ENCODE assay signal across 12 cellular contexts in genomic region chr3:127655641-127656040, GRCh38. TPM values are rescaled to one million over a fixed set of nuclear protein-coding genes. Genes with fewer than 3 reads are reported as not detected.
DNase-seq lines count a peak whose midpoint lies in the region; ATAC-seq and TF ChIP-seq lines count a peak whose summit lies in the region.
"Had no signal": no experiment of that assay in that cellular context is flagged by ENCODE, and none has a peak within 500 bp of the region (broad histone marks: within the 10 kb centered on the region; RNA-seq: fewer than 3 reads in every experiment).

No MANE protein-coding gene starts in this region.

- no peak overlapping the region for H3K27ac Mint-ChIP-seq in activated T-helper 17 cell treated with anti-CD3 and anti-CD28 coated beads, Interleukin-2, amount 50 U/mL, for 72 hours
- H3K27ac Mint-ChIP-seq: activated naive CD4-positive, alpha-beta T cell treated with anti-CD3 and anti-CD28 coated beads, Interleukin-2, amount 50 U/mL, for 24 hours; naive thymus-derived CD4-positive, alpha-beta T cell had no signal

- H3K4me1 Mint-ChIP-seq in activated T-helper 17 cell treated with anti-CD3 and anti-CD28 coated beads, Interleukin-2, amount 50 U/mL, for 72 hours, result no peaks in the 10 kb centered on the region
- H3K4me1 Mint-ChIP-seq: activated naive CD4-positive, alpha-beta T cell treated with anti-CD3 and anti-CD28 coated beads, Interleukin-2, amount 50 U/mL, for 24 hours had no signal

- H3K79me2 ChIP-seq in HCT116 (ENCODE audit: insufficient read depth, low read length), result no peaks in the 10 kb centered on the region

- H3K27me3 ChIP-seq in HCT116 (ENCODE audit: insufficient read depth, low read length) (no peaks in the 10 kb centered on the region), adipocyte (replicated peaks; ENCODE audit: control insufficient read depth, insufficient read depth, low read length) (peaks cover 7% of the 10 kb centered on the region), tibial artery (no peaks in the 10 kb centered on the region)

- TF ChIP-seq CTCF in HCT116 (IDR thresholded peaks at IDR 0.05 in 2 of 3, conservative IDR thresholded peaks at IDR 0.05 in 1 of 3; ENCODE audit: borderline replicate concordance in 1 of 3, insufficient read depth in 1 of 3, low read depth in 2 of 3, low read length in 2 of 3) (no peak), foreskin fibroblast (IDR thresholded peaks at IDR 0.05; ENCODE audit: low read depth, low read length) (no peak), tibial artery (IDR thresholded peaks at IDR 0.05) (no peak)

- no peak overlapping the region for H3K4me3 ChIP-seq in HCT116 (replicated peaks in 1 of 2; ENCODE audit: low read depth in 1 of 2, low read length in 2 of 2)
- H3K4me3 ChIP-seq in adipocyte (ENCODE audit: low read length), result no peak overlapping the region
- H3K4me3 ChIP-seq in foreskin fibroblast (ENCODE audit: low read depth in 1 of 2, low read length in 2 of 2), result no peak overlapping the region
- no peak overlapping the region for H3K4me3 ChIP-seq in tibial artery
- H3K4me3 ChIP-seq: spleen had no signal

- no TSS peak for BruUV-seq in HCT116 (replicated peaks; lab: Mats Ljungman, UMichigan)

- peaks cover 3 to 15% of the 10 kb centered on the region in 2 experiments for H3K4me1 ChIP-seq in HCT116 (ENCODE audit: control insufficient read depth in 1 of 2, insufficient read depth in 2 of 2, low read length in 2 of 2)
- H3K4me1 ChIP-seq in adipocyte (ENCODE audit: control insufficient read depth, insufficient read depth, low read length), result peaks cover 25% of the 10 kb centered on the region
- H3K4me1 ChIP-seq in tibial artery, result peaks cover 0 to 43% (median 7%) of the 10 kb centered on the region in 4 donors

- H3K36me3 ChIP-seq in HCT116 (ENCODE audit: control insufficient read depth in 1 of 2, insufficient read depth in 2 of 2, low read length in 2 of 2) (no peaks in the 10 kb centered on the region), adipocyte (ENCODE audit: control insufficient read depth, insufficient read depth, low read length, severe bottlenecking) (no peaks in the 10 kb centered on the region), tibial artery (no peaks in the 10 kb centered on the region)
- H3K36me3 ChIP-seq: spleen had no signal

- no peak overlapping the region for H3K4me3 Mint-ChIP-seq in activated T-helper 17 cell treated with anti-CD3 and anti-CD28 coated beads, Interleukin-2, amount 50 U/mL, for 72 hours
- H3K4me3 Mint-ChIP-seq: activated naive CD4-positive, alpha-beta T cell treated with anti-CD3 and anti-CD28 coated beads, Interleukin-2, amount 50 U/mL, for 24 hours; naive thymus-derived CD4-positive, alpha-beta T cell had no signal

- H3K27me3 Mint-ChIP-seq in activated T-helper 17 cell treated with anti-CD3 and anti-CD28 coated beads, Interleukin-2, amount 50 U/mL, for 72 hours, result no peaks in the 10 kb centered on the region
- H3K27me3 Mint-ChIP-seq: activated naive CD4-positive, alpha-beta T cell treated with anti-CD3 and anti-CD28 coated beads, Interleukin-2, amount 50 U/mL, for 24 hours had no signal

- H3K9me3 ChIP-seq in HCT116 (ENCODE audit: control insufficient read depth in 1 of 2, insufficient read depth in 1 of 2, low read depth in 1 of 2, low read length in 2 of 2) (no peaks in the 10 kb centered on the region), adipocyte (ENCODE audit: control insufficient read depth, low read length) (no peaks in the 10 kb centered on the region), tibial artery (no peaks in the 10 kb centered on the region)
- H3K9me3 ChIP-seq: spleen had no signal

- no peak overlapping the region for H2AFZ ChIP-seq in HCT116 (ENCODE audit: low read depth, low read length, poor library complexity, severe bottlenecking)

- POLR2A ChIA-PET in HCT116 (lab: Charles Lee), result no interaction called here

- H3K27ac ChIP-seq in HCT116 (ENCODE audit: low read depth, low read length) (no peak overlapping the region), tibial artery (peak overlapping the region; percentile 57 to 72)
- H3K27ac ChIP-seq: HL-60, spleen had no signal

- no peak for ATAC-seq in HCT116
- ATAC-seq in activated T-helper 17 cell treated with anti-CD3 and anti-CD28 coated beads, Interleukin-2, amount 50 U/mL, for 72 hours (replicated peaks), result no peak
- ATAC-seq: naive thymus-derived CD4-positive, alpha-beta T cell had no signal

- H3K9me3 Mint-ChIP-seq in activated T-helper 17 cell treated with anti-CD3 and anti-CD28 coated beads, Interleukin-2, amount 50 U/mL, for 72 hours, result no peaks in the 10 kb centered on the region
- H3K9me3 Mint-ChIP-seq: activated naive CD4-positive, alpha-beta T cell treated with anti-CD3 and anti-CD28 coated beads, Interleukin-2, amount 50 U/mL, for 24 hours; naive thymus-derived CD4-positive, alpha-beta T cell had no signal

- intact Hi-C loops in HCT116 (cut with micrococcal nuclease), result loop anchor here (10.0 kb wide), 1 partner anchor 409 kb away; no protein-coding TSS in a partner anchor
- intact Hi-C loops in tibial artery (cut with DNase I; ENCODE audit: low total_unique reads), result loop anchor here (10.0 kb wide), 2 partner anchors 319 to 419 kb away; no protein-coding TSS in a partner anchor

- RAD21 ChIA-PET in HCT116 (lab: Charles Lee; ENCODE audit: low non-redundant PET in 1 of 2, low total read pairs in 2 of 2, uncharacterized antibody in 2 of 2, unreplicated experiment in 2 of 2), result no interaction called here

- TF ChIP-seq POLR2A in HCT116 (IDR thresholded peaks at IDR 0.05; ENCODE audit: borderline replicate concordance, extremely low read depth, insufficient read depth, insufficient read length), result no peak

- H3K4me2 ChIP-seq in HCT116 (ENCODE audit: low read length), result peak overlapping the region; percentile 27; the same call in 1 of the 2 replicates

- H3K9ac ChIP-seq in HCT116 (ENCODE audit: low read length), result no peak overlapping the region
- peak overlapping the region; percentile 41 for H3K9ac ChIP-seq in adipocyte (ENCODE audit: low read length)

- CTCF ChIA-PET in HCT116 (lab: Charles Lee), result interaction anchor here (1.1 to 1.3 kb wide), 2 partner anchors 40 to 304 kb away, joined by 3 to 4 read pairs; no protein-coding TSS in a partner anchor

- H3K9me2 ChIP-seq in HCT116 (ENCODE audit: insufficient read depth), result no peaks in the 10 kb centered on the region

- no peaks in the 10 kb centered on the region for H4K20me1 ChIP-seq in HCT116 (ENCODE audit: insufficient read depth)

- no peak for TF ChIP-seq RAD21 in HCT116 (IDR thresholded peaks at IDR 0.05; ENCODE audit: low read depth)

- no peak for DNase-seq in HCT116 (ENCODE audit: low read depth, low spot score)
- DNase-seq in adipocyte (ENCODE audit: low read depth), result peak; percentile 77
- peak; percentile 63 to 81 for DNase-seq in foreskin fibroblast
- DNase-seq in tibial artery, result peak in 1 of 2 donors; percentile 29
- no peak for DNase-seq in ecto neural progenitor cell (ENCODE audit: low spot score)
- DNase-seq in activated T-cell treated with anti-CD3 and anti-CD28 coated beads, Interleukin-2, amount 50 U/mL, for 1 hour, result no peak
- DNase-seq: activated CD4-positive, alpha-beta T cell treated with anti-CD3 and anti-CD28 coated beads, Interleukin-2, amount 50 U/mL, for 48 hours; naive thymus-derived CD4-positive, alpha-beta T cell; spleen had no signal

- no peaks in the 10 kb centered on the region for H3K36me3 Mint-ChIP-seq in activated T-helper 17 cell treated with anti-CD3 and anti-CD28 coated beads, Interleukin-2, amount 50 U/mL, for 72 hours (ENCODE audit: low read depth)
- H3K36me3 Mint-ChIP-seq: activated naive CD4-positive, alpha-beta T cell treated with anti-CD3 and anti-CD28 coated beads, Interleukin-2, amount 50 U/mL, for 24 hours had no signal

TF ChIP-seq in HCT116, 20 proteins besides CTCF, POLR2A, EP300 and RAD21:
- TF ChIP-seq EGR1 (IDR thresholded peaks at IDR 0.05; ENCODE audit: low read depth) (no peak), JUND (IDR thresholded peaks at IDR 0.05) (0 out of 2 replicates have a peak, but pooled peaks have one; percentile 14), EZH2 (IDR thresholded peaks at IDR 0.05) (no peak), MAX (IDR thresholded peaks at IDR 0.05) (no peak)

RNA-seq across cellular contexts. Expression of gene ABTB1, which starts 17.1 kb away (rescaled TPM):
- total RNA-seq in HCT116 (2021; ENCODE audit: unreplicated experiment), result 19.4 TPM
- 16.2 and 19.6 TPM in 2 replicates for polyA plus RNA-seq in HCT116 (2012)
- 10 to 100 TPM; 16.1 to 23.6 TPM for total RNA-seq in activated T-helper 17 cell treated with anti-CD3 and anti-CD28 coated beads, Interleukin-2, amount 50 U/mL, for 72 hours

RNA-seq across cellular contexts. Expression of gene PODXL2, which starts 26.7 kb away (rescaled TPM):
- total RNA-seq in HCT116 (2021; ENCODE audit: unreplicated experiment), result 5.7 TPM
- polyA plus RNA-seq in HCT116 (2012), result 4.4 and 5.2 TPM in 2 replicates
- total RNA-seq in activated T-helper 17 cell treated with anti-CD3 and anti-CD28 coated beads, Interleukin-2, amount 50 U/mL, for 72 hours, result 1 to 10 TPM in 1 of 2 donors, under 1 TPM in 1; 0.69 to 1.4 TPM

RNA-seq across cellular contexts. Expression of gene MCM2, which starts 57.4 kb away (rescaled TPM):
- 145 TPM for total RNA-seq in HCT116 (2021; ENCODE audit: unreplicated experiment)
- polyA plus RNA-seq in HCT116 (2012), result 88.8 and 90.6 TPM in 2 replicates
- 100 to 1,000 TPM; 143 to 221 TPM for total RNA-seq in activated T-helper 17 cell treated with anti-CD3 and anti-CD28 coated beads, Interleukin-2, amount 50 U/mL, for 72 hours

Comparison
In these comparisons a context has a peak if more than half of its experiments do, and no peak if none do; other contexts are left out.
1. DNase-seq: peak in adipocyte (single experiment) and foreskin fibroblast (2 of 2); none in HCT116 (single experiment), ecto neural progenitor cell (single experiment) and activated T-cell treated with anti-CD3 and anti-CD28 coated beads, Interleukin-2, amount 50 U/mL, for 1 hour (single experiment).